ENCODE assay signal across 15 cellular contexts in genomic region chr11:61975638-61976419, GRCh38. TPM values are rescaled to one million over a fixed set of nuclear protein-coding genes. Genes with fewer than 3 reads are reported as not detected.
DNase-seq lines count a peak whose midpoint lies in the region; ATAC-seq and TF ChIP-seq lines count a peak whose summit lies in the region.
"Had no signal": no experiment of that assay in that cellular context is flagged by ENCODE, and none has a peak within 500 bp of the region (broad histone marks: within the 10 kb centered on the region; RNA-seq: fewer than 3 reads in every experiment).

No MANE protein-coding gene starts in this region.

- H4K8ac ChIP-seq in H9 (replicated peaks; ENCODE audit: insufficient read length, low read depth, low read length): no peak overlapping the region

- H3K9ac ChIP-seq in PC-3 (ENCODE audit: low read length) (0 out of 2 replicates have a peak overlapping the region, but pooled peaks have one; percentile 6), mammary epithelial cell (ENCODE audit: insufficient read depth, low read length) (no peak overlapping the region), H9 (ENCODE audit: extremely low read depth, insufficient read length, low read length) (no peak overlapping the region)

- no peak overlapping the region for H3T11ph ChIP-seq in H9 (ENCODE audit: low read length)

- no peak overlapping the region for H3K23ac ChIP-seq in H9 (ENCODE audit: insufficient read length, low read depth, low read length)

- H2BK12ac ChIP-seq in H9 (ENCODE audit: insufficient read length, low read depth, low read length): no peak overlapping the region

- H3K4me3 ChIP-seq in PC-3 (ENCODE audit: low read length): no peak overlapping the region
- H3K4me3 ChIP-seq in mammary epithelial cell (replicated peaks in 1 of 3; ENCODE audit: insufficient read depth in 1 of 3, low read depth in 2 of 3, low read length in 3 of 3): no peak overlapping the region
- H3K4me3 ChIP-seq in thoracic aorta: peak overlapping the region; percentile 0

- POLR2A ChIA-PET in PC-3 (lab: Charles Lee; ENCODE audit: unreplicated experiment): interaction anchor here (0.6 kb wide), 1 partner anchor 50 kb away, joined by 6 read pairs; no protein-coding TSS in a partner anchor

- no peaks in the 10 kb centered on the region for H3K36me3 ChIP-seq in PC-3 (ENCODE audit: low read depth, low read length)
- H3K36me3 ChIP-seq in mammary epithelial cell (ENCODE audit: insufficient read depth, low read length): no peaks in the 10 kb centered on the region
- no peaks in the 10 kb centered on the region for H3K36me3 ChIP-seq in thoracic aorta

- H3K9me3 ChIP-seq in PC-3 (ENCODE audit: low read length) (no peaks in the 10 kb centered on the region), mammary epithelial cell (replicated peaks; ENCODE audit: insufficient read depth, low read length) (no peaks in the 10 kb centered on the region), thoracic aorta (no peaks in the 10 kb centered on the region), H9 (ENCODE audit: control insufficient read depth, low read depth, low read length) (no peaks in the 10 kb centered on the region)

- no peak overlapping the region for H3K14ac ChIP-seq in H9 (ENCODE audit: insufficient read depth, low read length)

- no peak overlapping the region for H4K5ac ChIP-seq in H9 (ENCODE audit: insufficient read length, low read depth, low read length)

- H3K18ac ChIP-seq in H9 (ENCODE audit: insufficient read length, low read depth, low read length): no peak overlapping the region

- dilution Hi-C loops in mammary epithelial cell (cut with HindIII; ENCODE audit: low sequenced_read_pairs): no loop called here

- H3K79me2 ChIP-seq in PC-3 (ENCODE audit: low read length) (peaks cover 6% of the 10 kb centered on the region), mammary epithelial cell (ENCODE audit: insufficient read depth, low read length) (no peaks in the 10 kb centered on the region), H9 (ENCODE audit: insufficient read depth, low read length) (no peaks in the 10 kb centered on the region)

- no peak overlapping the region for H2BK120ac ChIP-seq in H9 (ENCODE audit: low read depth, low read length, poor library complexity, severe bottlenecking)

- H4K20me1 ChIP-seq in PC-3 (ENCODE audit: low read length) (no peaks in the 10 kb centered on the region), mammary epithelial cell (ENCODE audit: insufficient read depth, low read length) (no peaks in the 10 kb centered on the region), H9 (ENCODE audit: control insufficient read depth, insufficient read depth, insufficient read length) (no peaks in the 10 kb centered on the region)

- no peak overlapping the region for H2AK5ac ChIP-seq in H9 (ENCODE audit: insufficient read length, low read length)

- no peaks in the 10 kb centered on the region for H3K9me2 ChIP-seq in PC-3 (replicated peaks; ENCODE audit: low read length)

- H3K23me2 ChIP-seq in H9 (ENCODE audit: insufficient read length, low read depth, low read length, poor library complexity, severe bottlenecking): no peaks in the 10 kb centered on the region

- H3F3A ChIP-seq in PC-3 (ENCODE audit: low read length, unreplicated experiment): peaks cover 6% of the 10 kb centered on the region

- peaks cover 64% of the 10 kb centered on the region for H3K4me1 ChIP-seq in PC-3 (ENCODE audit: insufficient read depth, low read length)
- peaks cover 59% of the 10 kb centered on the region for H3K4me1 ChIP-seq in mammary epithelial cell (ENCODE audit: insufficient read depth, low read length)
- peaks cover 49 to 84% of the 10 kb centered on the region in 2 donors for H3K4me1 ChIP-seq in thoracic aorta (ENCODE audit: control insufficient read depth in 1 of 2, low read depth in 2 of 2)
- peaks cover 9% of the 10 kb centered on the region; the same call in 1 of the 2 replicates for H3K4me1 ChIP-seq in H9 (ENCODE audit: insufficient read depth, low read length)

- peak overlapping the region; percentile 91 for H3K27ac Mint-ChIP-seq in mesothelial cell of epicardium
- no peak overlapping the region for H3K27ac Mint-ChIP-seq in H9
- H3K27ac Mint-ChIP-seq: activated CD4-positive, alpha-beta memory T cell treated with anti-CD3 and anti-CD28 coated beads, Interleukin-2, amount 10 ng/mL, durations not matched to agents 7 days and 5 days had no signal

- no peak overlapping the region for H2AFZ ChIP-seq in PC-3 (ENCODE audit: low read length)
- H2AFZ ChIP-seq in mammary epithelial cell (ENCODE audit: low read depth, low read length): peak overlapping the region; percentile 87
- H2AFZ ChIP-seq in H9 (ENCODE audit: low read length): no peak overlapping the region

- BruUV-seq in PC-3 (replicated peaks; lab: Mats Ljungman, UMichigan) (TSS peak; percentile 9), mammary epithelial cell (replicated peaks; lab: Mats Ljungman, UMichigan) (no TSS peak)

- no peak for DNase-seq in PC-3
- no peak for DNase-seq in mammary epithelial cell
- DNase-seq in mesothelial cell of epicardium (ENCODE audit: low spot score in 2 of 2, unreplicated experiment in 2 of 2): peak in 1 of 2 experiments; percentile 33
- no peak for DNase-seq in thoracic aorta (ENCODE audit: low spot score)
- DNase-seq in stimulated activated CD4-positive, alpha-beta T cell treated with anti-CD3 and anti-CD28 coated beads, Interleukin-15, amount 100 ng/mL, for 24 hours: no peak
- DNase-seq in H9: no peak
- DNase-seq: activated CD4-positive, alpha-beta memory T cell treated with anti-CD3 and anti-CD28 coated beads, Interleukin-2, amount 10 ng/mL, durations not matched to agents 7 days and 5 days; COR-L47; foreskin keratinocyte; islet precursor cell; T1000 had no signal

- H3K27me3 Mint-ChIP-seq in mesothelial cell of epicardium (ENCODE audit: low read depth) (no peaks in the 10 kb centered on the region), H9 (ENCODE audit: low read depth) (peaks cover 42% of the 10 kb centered on the region)
- H3K27me3 Mint-ChIP-seq: activated CD4-positive, alpha-beta memory T cell treated with anti-CD3 and anti-CD28 coated beads, Interleukin-2, amount 10 ng/mL, durations not matched to agents 7 days and 5 days; naive thymus-derived CD4-positive, alpha-beta T cell had no signal

- in situ Hi-C loops in mammary epithelial cell (cut with MboI; ENCODE audit: low sequenced_read_pairs in 2 of 2): no loop called here

- TF ChIP-seq CTCF in PC-3 (conservative IDR thresholded peaks at IDR 0.05; ENCODE audit: low read depth, low read length): no peak
- TF ChIP-seq CTCF in mammary epithelial cell (conservative IDR thresholded peaks at IDR 0.05 in 1 of 2, IDR thresholded peaks at IDR 0.05 in 1 of 2; ENCODE audit: extremely low read depth in 1 of 2, insufficient read depth in 1 of 2, low read depth in 1 of 2, low read length in 2 of 2): no peak
- no peak for TF ChIP-seq CTCF in mesothelial cell of epicardium (IDR thresholded peaks at IDR 0.05; ENCODE audit: unreplicated experiment)
- TF ChIP-seq CTCF in thoracic aorta (IDR thresholded peaks at IDR 0.05): no peak
- no peak for TF ChIP-seq CTCF in H9 (conservative IDR thresholded peaks at IDR 0.05)

- H3K4ac ChIP-seq in H9 (ENCODE audit: low read depth, low read length): no peak overlapping the region

- CTCF ChIA-PET in PC-3 (lab: Charles Lee) (no interaction called here), mammary epithelial cell (lab: Charles Lee; ENCODE audit: low non-redundant PET) (no interaction called here)

- WGBS in mammary epithelial cell (ENCODE audit: low coverage, missing lambda C conversion rate): 66% methylated on average over 14 of the region's 15 CpGs
- WGBS in H9 (ENCODE audit: extremely low coverage, insufficient read length, low lambda C conversion rate): no CpG with 5 or more reads among the region's 15 CpGs

- H3K4me3 Mint-ChIP-seq in mesothelial cell of epicardium: no peak overlapping the region
- H3K4me3 Mint-ChIP-seq in H9: no peak overlapping the region
- H3K4me3 Mint-ChIP-seq: activated CD4-positive, alpha-beta memory T cell treated with anti-CD3 and anti-CD28 coated beads, Interleukin-2, amount 10 ng/mL, durations not matched to agents 7 days and 5 days; naive thymus-derived CD4-positive, alpha-beta T cell had no signal

- H2BK20ac ChIP-seq in H9 (ENCODE audit: low read depth, low read length, poor library complexity, severe bottlenecking): no peak overlapping the region

- no peak overlapping the region for H2BK15ac ChIP-seq in H9 (ENCODE audit: low read depth, low read length)

- H4K91ac ChIP-seq in H9 (ENCODE audit: insufficient read length, low read depth, low read length): no peak overlapping the region

- no peak overlapping the region for H2BK5ac ChIP-seq in H9 (ENCODE audit: insufficient read length, low read length)

- intact Hi-C loops in PC-3 (cut with micrococcal nuclease) (loop anchor here (10.0 kb wide), 1 partner anchor 579 kb away; no protein-coding TSS in a partner anchor), mammary epithelial cell (cut with micrococcal nuclease) (no loop called here)

- peak overlapping the region; percentile 41 for H3K27ac ChIP-seq in PC-3 (ENCODE audit: low read length)
- H3K27ac ChIP-seq in mammary epithelial cell (ENCODE audit: insufficient read depth, low read depth, low read length): no peak overlapping the region
- peak overlapping the region; percentile 98 to 99 for H3K27ac ChIP-seq in thoracic aorta
- no peak overlapping the region for H3K27ac ChIP-seq in H9 (ENCODE audit: insufficient read length, low read depth, low read length)
- H3K27ac ChIP-seq: foreskin keratinocyte had no signal

- H3K9me3 Mint-ChIP-seq in mesothelial cell of epicardium: no peaks in the 10 kb centered on the region
- H3K9me3 Mint-ChIP-seq in H9: no peaks in the 10 kb centered on the region
- H3K9me3 Mint-ChIP-seq: activated CD4-positive, alpha-beta memory T cell treated with anti-CD3 and anti-CD28 coated beads, Interleukin-2, amount 10 ng/mL, durations not matched to agents 7 days and 5 days; naive thymus-derived CD4-positive, alpha-beta T cell had no signal

- H3K36me3 Mint-ChIP-seq in mesothelial cell of epicardium: no peaks in the 10 kb centered on the region
- no peaks in the 10 kb centered on the region for H3K36me3 Mint-ChIP-seq in H9 (ENCODE audit: insufficient read depth in 1 of 3, low read depth in 3 of 3)

- H3K4me2 ChIP-seq in PC-3 (ENCODE audit: low read length) (peak overlapping the region; percentile 27; the same call in 1 of the 2 replicates), mammary epithelial cell (ENCODE audit: insufficient read depth, low read depth, low read length) (no peak overlapping the region), H9 (ENCODE audit: insufficient read depth, insufficient read length, low read length) (no peak overlapping the region)

- no peak overlapping the region for H3K56ac ChIP-seq in H9 (ENCODE audit: insufficient read length, low read depth, low read length)

- ATAC-seq in PC-3 (no peak), thoracic aorta (ENCODE audit: insufficient number of reproducible peaks, low FRiP score, low read depth) (no peak), HG02870 (IDR thresholded peaks at IDR 0.05; ENCODE audit: unreplicated experiment) (no peak)
- ATAC-seq: foreskin keratinocyte; naive thymus-derived CD4-positive, alpha-beta T cell; sciatic nerve had no signal

- H3K79me1 ChIP-seq in H9 (ENCODE audit: insufficient read depth, low read depth, low read length, poor library complexity, severe bottlenecking): no peaks in the 10 kb centered on the region

- H3K27me3 ChIP-seq in PC-3 (ENCODE audit: low read length): no peaks in the 10 kb centered on the region
- no peaks in the 10 kb centered on the region for H3K27me3 ChIP-seq in mammary epithelial cell (ENCODE audit: insufficient read depth, low read length)
- no peaks in the 10 kb centered on the region for H3K27me3 ChIP-seq in thoracic aorta (replicated peaks; ENCODE audit: insufficient read depth)
- H3K27me3 ChIP-seq in H9 (ENCODE audit: insufficient read depth, low read length): no peaks in the 10 kb centered on the region
- H3K27me3 ChIP-seq: foreskin keratinocyte had no signal

- H3K4me1 Mint-ChIP-seq in mesothelial cell of epicardium: peaks cover 70% of the 10 kb centered on the region
- peaks cover 35% of the 10 kb centered on the region in 2 experiments for H3K4me1 Mint-ChIP-seq in H9

RNA-seq across cellular contexts. Expression of gene FTH1, which starts 8.4 kb away (rescaled TPM):
- total RNA-seq in PC-3 (2014; rRNA removed): 1,927 and 1,937 TPM in 2 replicates
- total RNA-seq in mammary epithelial cell: 1,000 to 10,000 TPM; 2,122 to 4,396 TPM
- 3,424 TPM for polyA plus RNA-seq in mammary epithelial cell
- polyA minus RNA-seq in mammary epithelial cell: 11,932 TPM
- total RNA-seq in mesothelial cell of epicardium: 1,419 to 1,500 TPM (median 1,460 TPM) in 3 replicates
- 1,000 to 10,000 TPM; 1,820 to 2,025 TPM for total RNA-seq in thoracic aorta
- 1,505 and 1,558 TPM in 2 replicates for total RNA-seq in H9 (2021)

RNA-seq across cellular contexts. Expression of gene BEST1, which starts 25.7 kb away (rescaled TPM):
- total RNA-seq in PC-3 (2014; rRNA removed) (0.22 TPM in 1 of 2 replicates, not detected in the other), mammary epithelial cell (under 1 TPM; 0.24 to 0.67 TPM), mesothelial cell of epicardium (0.64 to 1.1 TPM (median 0.90 TPM) in 3 replicates), thoracic aorta (1 to 10 TPM; 4.7 to 8.0 TPM), H9 (2021) (0.18 and 0.24 TPM in 2 replicates)
- 0.14 TPM for polyA plus RNA-seq in mammary epithelial cell
- polyA minus RNA-seq in mammary epithelial cell: 0.26 TPM
- total RNA-seq: HT1080 had no signal

RNA-seq across cellular contexts. Expression of gene RAB3IL1, which starts 58.5 kb away (rescaled TPM):
- 6.6 and 7.9 TPM in 2 replicates for total RNA-seq in PC-3 (2014; rRNA removed)
- total RNA-seq in mammary epithelial cell: 1 to 10 TPM; 1.4 to 2.3 TPM
- polyA plus RNA-seq in mammary epithelial cell: 1.00 TPM
- 0.57 TPM for polyA minus RNA-seq in mammary epithelial cell
- 10.6 to 12.0 TPM (median 11.9 TPM) in 3 replicates for total RNA-seq in mesothelial cell of epicardium
- total RNA-seq in thoracic aorta: 10 to 100 TPM; 20.8 to 45.4 TPM
- total RNA-seq in H9 (2021): 1.8 and 2.4 TPM in 2 replicates
- total RNA-seq: activated CD4-positive, alpha-beta memory T cell treated with anti-CD3 and anti-CD28 coated beads, Interleukin-2, amount 10 ng/mL, durations not matched to agents 7 days and 5 days had no signal
- polyA plus RNA-seq: naive thymus-derived CD4-positive, alpha-beta T cell had no signal

Comparison
In these comparisons a context has a peak if more than half of its experiments do, and no peak if none do; other contexts are left out.
1. H3K27ac ChIP-seq: peak in PC-3 (single experiment) and thoracic aorta (2 of 2); none in mammary epithelial cell (single experiment) and H9 (single experiment).